In genomic region chr1:41395599-41395956, GRCh38 we compare ENCODE assay signal across 23 cellular contexts. TPM values are rescaled to one million over a fixed set of nuclear protein-coding genes. Genes with fewer than 3 reads are reported as not detected.
DNase-seq lines count a peak whose midpoint lies in the region; ATAC-seq, FAIRE-seq and TF ChIP-seq lines count a peak whose summit lies in the region.
"Had no signal": no experiment of that assay in that cellular context is flagged by ENCODE, and none has a peak within 500 bp of the region (broad histone marks: within the 10 kb centered on the region; RNA-seq: fewer than 3 reads in every experiment).

No MANE protein-coding gene starts in this region.

- peak overlapping the region; percentile 84 for H2AK5ac ChIP-seq in H1 (ENCODE audit: low read depth, low read length)

- H3K9me3 ChIP-seq in H1 (ENCODE audit: insufficient read depth in 2 of 2, low read depth in 1 of 2, low read length in 1 of 2) (no peaks in the 10 kb centered on the region), mammary epithelial cell (replicated peaks; ENCODE audit: insufficient read depth, low read length) (no peaks in the 10 kb centered on the region)
- H3K9me3 ChIP-seq: SK-N-SH, vagina had no signal

- H2BK20ac ChIP-seq in H1 (ENCODE audit: low read length): peak overlapping the region; percentile 51; the same call in 1 of the 2 replicates

- no peak for TF ChIP-seq CTCF in H1 (IDR thresholded peaks at IDR 0.05; ENCODE audit: control extremely low read depth in 1 of 3, insufficient read depth in 1 of 3, low read depth in 1 of 3, low read length in 3 of 3)
- no peak for TF ChIP-seq CTCF in nephron progenitor cell (IDR thresholded peaks at IDR 0.05)
- TF ChIP-seq CTCF in mammary epithelial cell (conservative IDR thresholded peaks at IDR 0.05 in 1 of 2, IDR thresholded peaks at IDR 0.05 in 1 of 2; ENCODE audit: extremely low read depth in 1 of 2, insufficient read depth in 1 of 2, low read depth in 1 of 2, low read length in 2 of 2): no peak

- ATAC-seq in stimulated activated naive CD8-positive, alpha-beta T cell treated with anti-CD3 and anti-CD28 coated beads, Interleukin-15, amount 100 ng/mL, for 72 hours: peak; percentile 18
- ATAC-seq in stimulated activated naive CD8-positive, alpha-beta T cell treated with anti-CD3 and anti-CD28 coated beads, Interleukin-15, Interleukin-2, amounts not matched to agents 100 U/mL and 50 U/mL, for 24 hours: no peak
- no peak for ATAC-seq in activated CD4-positive, CD25-positive, alpha-beta regulatory T cell treated with anti-CD3 and anti-CD28 coated beads, Interleukin-2, amount 50 U/mL, for 24 hours
- ATAC-seq: activated CD8-positive, alpha-beta T cell treated with anti-CD3 and anti-CD28 coated beads, Interleukin-2, amount 10 ng/mL, durations not matched to agents 7 days and 5 days; sciatic nerve; T-helper 17 cell had no signal

- no peaks in the 10 kb centered on the region for H3K36me3 Mint-ChIP-seq in nephron progenitor cell (ENCODE audit: low read depth)
- H3K36me3 Mint-ChIP-seq: activated naive CD8-positive, alpha-beta T cell treated with anti-CD3 and anti-CD28 coated beads, Interleukin-2, amount 10 ng/mL, durations not matched to agents 7 days and 5 days; stimulated activated naive B cell treated with anti-CD40 and anti-IgM and Interleukin-4, amounts not matched to agents 10 μg/mL and 1 μg/mL and 100 μg/mL, for 72 hours had no signal

- peaks cover 46% of the 10 kb centered on the region for H3K27me3 Mint-ChIP-seq in stimulated activated naive CD8-positive, alpha-beta T cell treated with anti-CD3 and anti-CD28 coated beads, Interleukin-15, amount 100 ng/mL, for 72 hours
- peaks cover 6% of the 10 kb centered on the region for H3K27me3 Mint-ChIP-seq in nephron progenitor cell (ENCODE audit: low read depth, poor library complexity)

- dilution Hi-C loops in mammary epithelial cell (cut with HindIII; ENCODE audit: low sequenced_read_pairs): no loop called here

- H3K4me3 Mint-ChIP-seq in stimulated activated naive CD8-positive, alpha-beta T cell treated with anti-CD3 and anti-CD28 coated beads, Interleukin-15, amount 100 ng/mL, for 72 hours: no peak overlapping the region
- H3K4me3 Mint-ChIP-seq in nephron progenitor cell: peak overlapping the region; percentile 48
- H3K4me3 Mint-ChIP-seq: activated CD8-positive, alpha-beta T cell treated with anti-CD3 and anti-CD28 coated beads, Interleukin-2, amount 10 ng/mL, durations not matched to agents 7 days and 5 days; activated naive CD8-positive, alpha-beta T cell treated with anti-CD3 and anti-CD28 coated beads, Interleukin-2, amount 10 ng/mL, durations not matched to agents 7 days and 5 days; stimulated activated naive B cell treated with anti-CD40 and anti-IgM and Interleukin-4, amounts not matched to agents 10 μg/mL and 1 μg/mL and 100 μg/mL, for 72 hours; T-helper 17 cell had no signal

- no peak for TF ChIP-seq EP300 in H1 (IDR thresholded peaks at IDR 0.05; ENCODE audit: borderline replicate concordance in 1 of 2, low read depth in 2 of 2, low read length in 2 of 2)

- H3K79me1 ChIP-seq in H1 (ENCODE audit: low read depth, low read length): no peaks in the 10 kb centered on the region

- H2BK15ac ChIP-seq in H1 (ENCODE audit: low read length): peak overlapping the region; percentile 100

- POLR2A ChIA-PET in H1 (lab: Charles Lee; ENCODE audit: partially characterized antibody): interaction anchor here (0.8 to 2.9 kb wide), 13 partner anchors 9 to 35 kb away, joined by 3 to 18 read pairs (median 5); no protein-coding TSS in a partner anchor

- intact Hi-C loops in mammary epithelial cell (cut with micrococcal nuclease): no loop called here

- H2BK5ac ChIP-seq in H1 (ENCODE audit: low read depth, low read length): peak overlapping the region; percentile 53; the same call in 1 of the 2 replicates

- H3K27ac ChIP-seq in H1 (ENCODE audit: low read depth, low read length) (no peak overlapping the region), mammary epithelial cell (ENCODE audit: insufficient read depth, low read depth, low read length) (no peak overlapping the region)
- H3K27ac ChIP-seq: KMS-11, vagina had no signal

- H3K27ac Mint-ChIP-seq in stimulated activated naive CD8-positive, alpha-beta T cell treated with anti-CD3 and anti-CD28 coated beads, Interleukin-15, amount 100 ng/mL, for 72 hours: no peak overlapping the region
- no peak overlapping the region for H3K27ac Mint-ChIP-seq in nephron progenitor cell
- H3K27ac Mint-ChIP-seq: activated CD8-positive, alpha-beta T cell treated with anti-CD3 and anti-CD28 coated beads, Interleukin-2, amount 10 ng/mL, durations not matched to agents 7 days and 5 days; activated naive CD8-positive, alpha-beta T cell treated with anti-CD3 and anti-CD28 coated beads, Interleukin-2, amount 10 ng/mL, durations not matched to agents 7 days and 5 days; activated T-helper 2 cell treated with anti-CD3 and anti-CD28 coated beads, Interferon-gamma antibody, Interleukin-2, Interleukin-4, amounts not matched to agents 10 μg/mL and 5 μg/mL and 100 μg/mL, durations not matched to agents 14 hours and 24 hours and 36 hours; stimulated activated naive B cell treated with anti-CD40 and anti-IgM and Interleukin-4, amounts not matched to agents 10 μg/mL and 1 μg/mL and 100 μg/mL, for 72 hours; T-helper 17 cell had no signal

- CTCF ChIA-PET in H1 (lab: Charles Lee; ENCODE audit: partially characterized antibody): interaction anchor here (0.6 to 16.9 kb wide), 26 partner anchors 9 to 268 kb away, joined by 3 to 247 read pairs (median 6); partner anchors contain the start of gene FOXO6
- CTCF ChIA-PET in mammary epithelial cell (lab: Charles Lee; ENCODE audit: low non-redundant PET): no interaction called here

- no peak overlapping the region for H3K14ac ChIP-seq in H1 (ENCODE audit: insufficient read length)

- H2BK12ac ChIP-seq in H1 (ENCODE audit: low read depth, low read length): peak overlapping the region; percentile 78; the same call in 1 of the 2 replicates

- H2AFZ ChIP-seq in H1 (ENCODE audit: low read length) (no peak overlapping the region), mammary epithelial cell (ENCODE audit: low read depth, low read length) (no peak overlapping the region)

- WGBS in H1 (ENCODE audit: extremely low coverage in 1 of 2, insufficient coverage in 1 of 2, insufficient read length in 1 of 2, insufficient replicate concordance in 2 of 2, low coverage in 1 of 2, low lambda C conversion rate in 2 of 2, missing lambda C conversion rate in 1 of 2), 2 experiments: 82% methylated on average over 5 of the region's 5 CpGs; no CpG with 5 or more reads in 1 of the 2 experiments
- 92% methylated on average over 5 of the region's 5 CpGs for WGBS in mammary epithelial cell (ENCODE audit: low coverage, missing lambda C conversion rate)

- BruUV-seq in mammary epithelial cell (replicated peaks; lab: Mats Ljungman, UMichigan): no TSS peak

- H3K4me3 ChIP-seq in H1 (ENCODE audit: extremely low read depth in 1 of 4, insufficient read depth in 2 of 4, low read depth in 3 of 4, low read length in 4 of 4): no peak overlapping the region
- no peak overlapping the region for H3K4me3 ChIP-seq in mammary epithelial cell (replicated peaks in 1 of 3; ENCODE audit: insufficient read depth in 1 of 3, low read depth in 2 of 3, low read length in 3 of 3)
- H3K4me3 ChIP-seq: vagina had no signal

- peak overlapping the region; percentile 4 for H4K5ac ChIP-seq in H1 (ENCODE audit: insufficient read length, low read depth, low read length)

- in situ Hi-C loops in mammary epithelial cell (cut with MboI; ENCODE audit: low sequenced_read_pairs in 2 of 2): no loop called here

- H3K56ac ChIP-seq in H1 (replicated peaks; ENCODE audit: insufficient read length, low read depth, low read length): no peak overlapping the region

- H3K18ac ChIP-seq in H1 (ENCODE audit: extremely low read depth, low read length): 0 out of 2 replicates have a peak overlapping the region, but pooled peaks have one; percentile 35

- H3K4ac ChIP-seq in H1 (replicated peaks; ENCODE audit: insufficient read length, low read depth, low read length): peak overlapping the region; percentile 40

- peak overlapping the region; percentile 90 for H4K91ac ChIP-seq in H1 (replicated peaks; ENCODE audit: insufficient read length, low read length)

- H3K9me3 Mint-ChIP-seq in stimulated activated naive CD8-positive, alpha-beta T cell treated with anti-CD3 and anti-CD28 coated beads, Interleukin-15, amount 100 ng/mL, for 72 hours: no peaks in the 10 kb centered on the region
- no peaks in the 10 kb centered on the region for H3K9me3 Mint-ChIP-seq in nephron progenitor cell
- H3K9me3 Mint-ChIP-seq: activated naive CD8-positive, alpha-beta T cell treated with anti-CD3 and anti-CD28 coated beads, Interleukin-2, amount 10 ng/mL, durations not matched to agents 7 days and 5 days; activated T-helper 2 cell treated with anti-CD3 and anti-CD28 coated beads, Interferon-gamma antibody, Interleukin-2, Interleukin-4, amounts not matched to agents 10 μg/mL and 5 μg/mL and 100 μg/mL, durations not matched to agents 14 hours and 24 hours and 36 hours had no signal

- H2BK120ac ChIP-seq in H1 (replicated peaks; ENCODE audit: low read depth, low read length): peak overlapping the region; percentile 25

- H3K4me2 ChIP-seq in H1 (ENCODE audit: insufficient read depth in 1 of 2, low read depth in 2 of 2, low read length in 2 of 2): peak overlapping the region; percentile 53 to 66; a peak in 2 of 4 replicates
- H3K4me2 ChIP-seq in mammary epithelial cell (ENCODE audit: insufficient read depth, low read depth, low read length): no peak overlapping the region
- H3K4me2 ChIP-seq: KMS-11, SK-N-SH had no signal

- TF ChIP-seq RAD21 in H1 (IDR thresholded peaks at IDR 0.05 in 1 of 2, conservative IDR thresholded peaks at IDR 0.05 in 1 of 2; ENCODE audit: low read depth in 2 of 2, low read length in 2 of 2): no peak

- H3K23me2 ChIP-seq in H1 (ENCODE audit: low read depth, low read length): no peaks in the 10 kb centered on the region; the same call in 1 of the 2 replicates

- peaks cover 8% of the 10 kb centered on the region for H3K4me1 Mint-ChIP-seq in stimulated activated naive CD8-positive, alpha-beta T cell treated with anti-CD3 and anti-CD28 coated beads, Interleukin-15, amount 100 ng/mL, for 72 hours
- peaks cover 85% of the 10 kb centered on the region for H3K4me1 Mint-ChIP-seq in nephron progenitor cell

- no peaks in the 10 kb centered on the region for H3K36me3 ChIP-seq in H1 (ENCODE audit: control insufficient read depth in 2 of 4, insufficient read depth in 4 of 4, low read length in 3 of 4)
- H3K36me3 ChIP-seq in mammary epithelial cell (ENCODE audit: insufficient read depth, low read length): no peaks in the 10 kb centered on the region
- H3K36me3 ChIP-seq: vagina had no signal

- no peak overlapping the region for H3K23ac ChIP-seq in H1 (ENCODE audit: insufficient read length)

- no peak overlapping the region for H3K9ac ChIP-seq in H1 (replicated peaks in 1 of 4; ENCODE audit: extremely low read depth in 1 of 4, low read depth in 3 of 4, low read length in 3 of 4)
- H3K9ac ChIP-seq in mammary epithelial cell (ENCODE audit: insufficient read depth, low read length): no peak overlapping the region
- H3K9ac ChIP-seq: KMS-11, SK-N-SH had no signal

- H4K20me1 ChIP-seq in H1 (replicated peaks in 1 of 2; ENCODE audit: control insufficient read depth in 1 of 2, insufficient read depth in 2 of 2, low read length in 2 of 2): peaks cover 0 to 2% of the 10 kb centered on the region in 2 experiments
- no peaks in the 10 kb centered on the region for H4K20me1 ChIP-seq in mammary epithelial cell (ENCODE audit: insufficient read depth, low read length)

- no peak overlapping the region; the same call in 1 of the 2 replicates for H4K8ac ChIP-seq in H1 (ENCODE audit: extremely low read depth, insufficient read depth, low read length)

- H3K79me2 ChIP-seq in H1 (ENCODE audit: control insufficient read depth in 1 of 2, insufficient read depth in 2 of 2, low read length in 2 of 2) (no peaks in the 10 kb centered on the region), mammary epithelial cell (ENCODE audit: insufficient read depth, low read length) (no peaks in the 10 kb centered on the region)

- H3K4me1 ChIP-seq in H1 (replicated peaks in 1 of 4; ENCODE audit: control insufficient read depth in 3 of 4, insufficient read depth in 4 of 4, low read length in 3 of 4): peaks cover 6 to 46% (median 33%) of the 10 kb centered on the region in 4 experiments
- H3K4me1 ChIP-seq in mammary epithelial cell (ENCODE audit: insufficient read depth, low read length): no peaks in the 10 kb centered on the region

- no peak for DNase-seq in stimulated activated naive CD8-positive, alpha-beta T cell treated with anti-CD3 and anti-CD28 coated beads, Interleukin-15, amount 100 ng/mL, for 72 hours
- DNase-seq in stimulated activated naive CD8-positive, alpha-beta T cell treated with anti-CD3 and anti-CD28 coated beads, Interleukin-15, Interleukin-2, amounts not matched to agents 100 U/mL and 50 U/mL, for 24 hours: no peak
- no peak for DNase-seq in H1 (ENCODE audit: low read depth in 1 of 2, low spot score in 2 of 2)
- DNase-seq in nephron progenitor cell: no peak
- no peak for DNase-seq in activated CD4-positive, alpha-beta T cell treated with anti-CD3 and anti-CD28 coated beads for 4 hours
- no peak for DNase-seq in kidney glomerular epithelial cell (lab: John Stamatoyannopoulos, UW)
- no peak for DNase-seq in mammary epithelial cell
- DNase-seq: activated CD8-positive, alpha-beta T cell treated with anti-CD3 and anti-CD28 coated beads, Interleukin-2, amount 10 ng/mL, durations not matched to agents 7 days and 5 days; activated naive CD8-positive, alpha-beta T cell treated with anti-CD3 and anti-CD28 coated beads, Interleukin-2, amount 10 ng/mL, durations not matched to agents 7 days and 5 days; GF-D8; HCEC 1CT; NCI-H226; stimulated activated CD4-positive, alpha-beta T cell treated with anti-CD3 and anti-CD28 coated beads, Interleukin-4, amount 100 ng/mL, for 24 hours; stimulated activated naive B cell treated with anti-CD40 and anti-IgM and Interleukin-4, amounts not matched to agents 10 μg/mL and 1 μg/mL and 100 μg/mL, for 72 hours; T-helper 17 cell had no signal

- H3K27me3 ChIP-seq in H1 (replicated peaks in 1 of 4; ENCODE audit: control insufficient read depth in 3 of 4, extremely low read depth in 1 of 4, insufficient read depth in 3 of 4, low read length in 3 of 4): peaks cover 0 to 5% (median 4%) of the 10 kb centered on the region in 4 experiments; a peak in 4 of 7 replicates
- no peaks in the 10 kb centered on the region for H3K27me3 ChIP-seq in mammary epithelial cell (ENCODE audit: insufficient read depth, low read length)
- H3K27me3 ChIP-seq: vagina had no signal

- FAIRE-seq in H1 (lab: Jason Lieb, UNC): no peak
- FAIRE-seq: islet of Langerhans had no signal

- no peak for TF ChIP-seq POLR2A in H1 (IDR thresholded peaks at IDR 0.05; ENCODE audit: control extremely low read depth in 1 of 2, low read depth in 2 of 2, low read length in 2 of 2)

RNA-seq across cellular contexts. Expression of gene FOXO6, which starts 34.3 kb away (rescaled TPM):
- 3.0 and 3.8 TPM in 2 replicates for total RNA-seq in H1 (2021; fragmentation: NEBNext Ultra II Directional; extraction: Animal tissue kit (Norgen Biotek cat#: 25700))
- 0.59 and 1.2 TPM in 2 replicates for polyA plus RNA-seq in H1 (2011; rRNA removed)
- polyA plus RNA-seq in H1 (2011; cell fraction: cytosol; rRNA removed): 0.52 TPM
- 1.8 TPM for polyA plus RNA-seq in H1 (2011; cell fraction: nucleus; rRNA removed)
- polyA plus RNA-seq in H1 (2012, experiment 1 of 2): 2.2 to 4.1 TPM (median 3.4 TPM) in 4 replicates
- 1.4 TPM for polyA plus RNA-seq in H1 (2012, experiment 2 of 2)
- 1.9 TPM for polyA plus RNA-seq in H1 (2013, experiment 1 of 2)
- 1.8 TPM for polyA plus RNA-seq in H1 (2013, experiment 2 of 2)
- polyA minus RNA-seq in H1 (2011; rRNA and poly(A)+ RNA removed): 0.27 and 0.54 TPM in 2 replicates
- 2.3 TPM for polyA minus RNA-seq in H1 (2011; cell fraction: cytosol; rRNA and poly(A)+ RNA removed)
- 2.8 TPM for polyA minus RNA-seq in H1 (2011; cell fraction: nucleus; rRNA and poly(A)+ RNA removed)
- under 1 TPM; 0.28 to 0.67 TPM for total RNA-seq in mammary epithelial cell
- not detected for polyA plus RNA-seq in mammary epithelial cell
- not detected for polyA minus RNA-seq in mammary epithelial cell
- total RNA-seq: activated naive CD8-positive, alpha-beta T cell treated with anti-CD3 and anti-CD28 coated beads, Interleukin-2, amount 10 ng/mL, durations not matched to agents 7 days and 5 days; OCI-LY7 had no signal
